12 cellular contexts compared by ENCODE assay signal in the genomic region with DNA sequence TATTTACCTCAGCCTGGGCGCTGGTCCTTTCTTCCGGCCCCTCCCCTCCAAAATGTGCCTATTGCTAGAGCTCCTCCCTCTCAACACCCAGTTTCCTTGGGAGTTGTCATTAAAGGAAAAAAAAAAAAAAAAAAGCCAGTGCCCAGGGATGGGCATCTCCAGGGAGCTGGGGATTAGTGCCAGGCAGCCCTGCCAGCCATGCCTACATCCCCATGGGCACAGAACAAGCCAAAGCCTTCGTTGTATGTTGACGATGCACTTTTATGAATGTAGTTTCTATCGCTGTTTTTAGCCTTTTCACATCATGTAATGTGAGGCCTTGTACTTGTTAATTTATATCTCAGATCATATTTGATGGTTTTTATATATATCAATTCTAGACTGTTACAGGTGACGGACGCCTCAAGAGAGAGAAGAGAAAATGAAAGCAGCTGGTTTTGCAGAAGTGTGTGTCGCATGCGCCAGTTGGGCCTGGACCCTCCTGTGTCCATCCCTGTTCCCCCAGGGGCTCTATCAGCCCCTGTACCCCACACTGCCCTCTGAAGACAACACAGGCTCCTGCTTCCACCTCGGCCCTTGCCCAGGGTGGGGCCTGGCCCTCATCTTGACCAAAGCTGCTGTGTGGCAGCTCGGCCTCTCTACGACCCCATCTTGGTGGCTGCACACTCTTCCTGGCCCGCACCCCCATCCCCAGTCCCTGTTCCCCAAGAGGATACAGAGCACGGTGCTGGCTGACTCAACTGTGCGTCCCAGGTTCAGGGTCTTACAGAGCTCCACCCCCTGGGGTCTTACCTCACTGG. TPM values are rescaled to one million over a fixed set of nuclear protein-coding genes. Genes with fewer than 3 reads are reported as not detected.
A peak's percentile ranks its signal among the peaks of the same experiment; 100 is the strongest.
DNase-seq lines count a peak whose midpoint lies in the region; ATAC-seq and TF ChIP-seq lines count a peak whose summit lies in the region.
"Had no signal": no experiment of that assay in that cellular context is flagged by ENCODE, and none has a peak within 500 bp of the region (broad histone marks: within the 10 kb centered on the region; RNA-seq: fewer than 3 reads in every experiment).

No MANE protein-coding gene starts in this region.

- no peaks in the 10 kb centered on the region for H3K27me3 Mint-ChIP-seq in activated T-helper 2 cell treated with anti-CD3 and anti-CD28 coated beads, Interferon-gamma antibody, Interleukin-2, Interleukin-4, amounts not matched to agents 10 μg/mL and 5 μg/mL and 100 μg/mL, durations not matched to agents 14 hours and 24 hours and 36 hours (ENCODE audit: low read depth)
- H3K27me3 Mint-ChIP-seq in naive thymus-derived CD8-positive, alpha-beta T cell, result no peaks in the 10 kb centered on the region

- H3K4me1 Mint-ChIP-seq in activated T-helper 2 cell treated with anti-CD3 and anti-CD28 coated beads, Interferon-gamma antibody, Interleukin-2, Interleukin-4, amounts not matched to agents 10 μg/mL and 5 μg/mL and 100 μg/mL, durations not matched to agents 14 hours and 24 hours and 36 hours (ENCODE audit: low read depth), result peaks cover 31% of the 10 kb centered on the region
- H3K4me1 Mint-ChIP-seq in naive thymus-derived CD8-positive, alpha-beta T cell, result peaks cover 35 to 72% (median 67%) of the 10 kb centered on the region in 4 donors

- H2AFZ ChIP-seq in DND-41 (ENCODE audit: low read depth, low read length), result no peak overlapping the region

- ATAC-seq in DND-41 (ENCODE audit: insufficient read depth, low read depth), result no peak
- no peak for ATAC-seq in naive thymus-derived CD8-positive, alpha-beta T cell
- no peak for ATAC-seq in HG02588 (IDR thresholded peaks at IDR 0.05; ENCODE audit: unreplicated experiment)
- no peak for ATAC-seq in GM21515 (IDR thresholded peaks at IDR 0.05; ENCODE audit: unreplicated experiment)

- peaks cover 32% of the 10 kb centered on the region for H4K20me1 ChIP-seq in DND-41 (ENCODE audit: insufficient read depth, low read length)

- H3K9me3 Mint-ChIP-seq in activated T-helper 2 cell treated with anti-CD3 and anti-CD28 coated beads, Interferon-gamma antibody, Interleukin-2, Interleukin-4, amounts not matched to agents 10 μg/mL and 5 μg/mL and 100 μg/mL, durations not matched to agents 14 hours and 24 hours and 36 hours, result no peaks in the 10 kb centered on the region
- H3K9me3 Mint-ChIP-seq in naive thymus-derived CD8-positive, alpha-beta T cell, result peaks cover 0 to 2% (median 0%) of the 10 kb centered on the region in 9 donors

- H3K4me3 ChIP-seq in DND-41 (ENCODE audit: low read depth in 1 of 2, low read length in 2 of 2) (no peak overlapping the region), H7 (ENCODE audit: insufficient read depth, low read depth, low read length) (no peak overlapping the region)

- H3K36me3 ChIP-seq in DND-41 (ENCODE audit: insufficient read depth, low read length) (peaks cover 83% of the 10 kb centered on the region), H7 (replicated peaks; ENCODE audit: control insufficient read depth, insufficient read depth, low read length) (peaks cover 14% of the 10 kb centered on the region)

- no peak for TF ChIP-seq CTCF in DND-41 (IDR thresholded peaks at IDR 0.05; ENCODE audit: borderline replicate concordance, extremely low read depth, low read length, poor library complexity, severe bottlenecking)

- H3K79me2 ChIP-seq in DND-41 (ENCODE audit: insufficient read depth, low read length), result peaks cover 12% of the 10 kb centered on the region

- H3K4me1 ChIP-seq in DND-41 (ENCODE audit: insufficient read depth, low read length), result peaks cover 21% of the 10 kb centered on the region

- POLR2A ChIA-PET in naive thymus-derived CD8-positive, alpha-beta T cell (lab: Charles Lee), result interaction anchor here (0.6 to 15.3 kb wide), 42 partner anchors 9 to 451 kb away, joined by 3 to 1071 read pairs (median 4); a partner anchor contains a TSS

- H3K27ac ChIP-seq in DND-41 (ENCODE audit: low read length), result 0 out of 2 replicates have a peak overlapping the region, but pooled peaks have one; percentile 17
- H3K27ac ChIP-seq: epithelial cell of prostate had no signal

- H3K27me3 ChIP-seq in DND-41 (ENCODE audit: insufficient read depth, low read length, poor library complexity) (no peaks in the 10 kb centered on the region), H7 (ENCODE audit: control insufficient read depth, insufficient read depth, low read length) (no peaks in the 10 kb centered on the region)
- H3K27me3 ChIP-seq: Peyer's patch had no signal

- peak overlapping the region; percentile 65 for H3K27ac Mint-ChIP-seq in activated T-helper 2 cell treated with anti-CD3 and anti-CD28 coated beads, Interferon-gamma antibody, Interleukin-2, Interleukin-4, amounts not matched to agents 10 μg/mL and 5 μg/mL and 100 μg/mL, durations not matched to agents 14 hours and 24 hours and 36 hours
- H3K27ac Mint-ChIP-seq in naive thymus-derived CD8-positive, alpha-beta T cell, result peak overlapping the region; percentile 93 to 99 (median 98)

- H3K4me3 Mint-ChIP-seq in activated T-helper 2 cell treated with anti-CD3 and anti-CD28 coated beads, Interferon-gamma antibody, Interleukin-2, Interleukin-4, amounts not matched to agents 10 μg/mL and 5 μg/mL and 100 μg/mL, durations not matched to agents 14 hours and 24 hours and 36 hours (ENCODE audit: low read depth), result no peak overlapping the region
- H3K4me3 Mint-ChIP-seq in naive thymus-derived CD8-positive, alpha-beta T cell, result peak overlapping the region; percentile 64 to 100 (median 96)

- intact Hi-C loops in activated T-helper 2 cell treated with anti-CD3 and anti-CD28 coated beads, Interferon-gamma antibody, Interleukin-2, Interleukin-4, amounts not matched to agents 10 μg/mL and 5 μg/mL and 100 μg/mL, durations not matched to agents 14 hours and 24 hours and 36 hours (cut with micrococcal nuclease), result loop anchor here (5.0 kb wide), 1 partner anchor 268 kb away; no protein-coding TSS in a partner anchor

- H3K4me2 ChIP-seq in DND-41 (ENCODE audit: insufficient read depth, low read length), result no peak overlapping the region

- peaks cover 51% of the 10 kb centered on the region for H3K36me3 Mint-ChIP-seq in activated T-helper 2 cell treated with anti-CD3 and anti-CD28 coated beads, Interferon-gamma antibody, Interleukin-2, Interleukin-4, amounts not matched to agents 10 μg/mL and 5 μg/mL and 100 μg/mL, durations not matched to agents 14 hours and 24 hours and 36 hours (ENCODE audit: low read depth)
- peaks cover 0 to 59% (median 21%) of the 10 kb centered on the region in 3 donors for H3K36me3 Mint-ChIP-seq in naive thymus-derived CD8-positive, alpha-beta T cell

- H3K9ac ChIP-seq in DND-41 (ENCODE audit: low read depth, low read length), result no peak overlapping the region

- DNase-seq in DND-41 (no peak), H7 (peak; percentile 37), COLO829 (ENCODE audit: low spot score) (no peak)
- DNase-seq in activated T-helper 2 cell treated with anti-CD3 and anti-CD28 coated beads, Interferon-gamma antibody, Interleukin-2, Interleukin-4, amounts not matched to agents 10 μg/mL and 5 μg/mL and 100 μg/mL, durations not matched to agents 14 hours and 24 hours and 36 hours (ENCODE audit: low spot score), result no peak
- peak in 4 of 10 donors; percentile 9 to 41 (median 32) for DNase-seq in naive thymus-derived CD8-positive, alpha-beta T cell
- DNase-seq in central memory CD4-positive, alpha-beta T cell, result no peak
- DNase-seq: DMS79, NCI-H2081 treated with DMSO at 0.1 percent for 48 hours had no signal

- H3K9me3 ChIP-seq in DND-41 (ENCODE audit: insufficient read depth, low read length, severe bottlenecking), result no peaks in the 10 kb centered on the region
- H3K9me3 ChIP-seq: Peyer's patch had no signal

RNA-seq across cellular contexts. Expression of a gene that starts 4.8 kb away (rescaled TPM):
- total RNA-seq in H7 (2014; rRNA removed; shearing (Covaris generic)), result 116 and 190 TPM in 2 replicates
- total RNA-seq in activated T-helper 2 cell treated with anti-CD3 and anti-CD28 coated beads, Interferon-gamma antibody, Interleukin-2, Interleukin-4, amounts not matched to agents 10 μg/mL and 5 μg/mL and 100 μg/mL, durations not matched to agents 14 hours and 24 hours and 36 hours, result 178 and 182 TPM in 2 replicates
- 100 to 1,000 TPM; 936 to 980 TPM for total RNA-seq in naive thymus-derived CD8-positive, alpha-beta T cell
- 100 to 1,000 TPM; 390 to 700 (median 632) TPM for polyA plus RNA-seq in naive thymus-derived CD8-positive, alpha-beta T cell

RNA-seq across cellular contexts. Expression of a gene that starts 46.4 kb away (rescaled TPM):
- total RNA-seq in H7 (2014; rRNA removed; shearing (Covaris generic)), result 28.5 and 33.4 TPM in 2 replicates
- 54.0 and 57.4 TPM in 2 replicates for total RNA-seq in activated T-helper 2 cell treated with anti-CD3 and anti-CD28 coated beads, Interferon-gamma antibody, Interleukin-2, Interleukin-4, amounts not matched to agents 10 μg/mL and 5 μg/mL and 100 μg/mL, durations not matched to agents 14 hours and 24 hours and 36 hours
- 10 to 100 TPM; 57.0 to 57.1 TPM for total RNA-seq in naive thymus-derived CD8-positive, alpha-beta T cell
- polyA plus RNA-seq in naive thymus-derived CD8-positive, alpha-beta T cell, result 10 to 100 TPM; 17.8 to 24.5 (median 23.6) TPM
